ENCODE assay signal across 24 cellular contexts in genomic region chr10:8594176-8594575, GRCh38.
"Had no signal": no experiment of that assay in that cellular context is flagged by ENCODE, and none has a peak within 500 bp of the region (broad histone marks: within the 10 kb centered on the region; RNA-seq: fewer than 3 reads in every experiment).

No MANE protein-coding gene starts in this region.

- H3K9me3 ChIP-seq: colonic mucosa, heart right ventricle, lower lobe of right lung, right lobe of liver, testis, upper lobe of left lung had no signal

- DNase-seq: activated CD4-positive, alpha-beta T cell treated with anti-CD3 and anti-CD28 coated beads for 1 hour; activated CD8-positive, alpha-beta memory T cell treated with anti-CD3 and anti-CD28 coated beads, Interleukin-2, amount 50 U/mL, for 48 hours; activated naive CD4-positive, alpha-beta T cell; activated naive CD8-positive, alpha-beta T cell treated with anti-CD3 and anti-CD28 coated beads for 36 hours; activated T-cell treated with anti-CD3 and anti-CD28 coated beads, Interleukin-2, amount 50 U/mL, for 4 hours; colonic mucosa; dorsolateral prefrontal cortex; effector memory CD8-positive, alpha-beta T cell; heart right ventricle; kidney; lower lobe of right lung; naive thymus-derived CD4-positive, alpha-beta T cell; occipital lobe; right lobe of liver; small intestine; stimulated activated CD4-positive, alpha-beta T cell treated with anti-CD3 and anti-CD28 coated beads, Interleukin-15, amount 100 ng/mL, for 24 hours; T-helper 1 cell; T-helper 9 cell; testis; upper lobe of left lung had no signal

- H3K36me3 Mint-ChIP-seq: activated naive CD8-positive, alpha-beta T cell treated with anti-CD3 and anti-CD28 coated beads for 36 hours; naive thymus-derived CD4-positive, alpha-beta T cell; stimulated activated memory B cell treated with anti-CD40 and anti-IgM and Interleukin-4, amounts not matched to agents 10 μg/mL and 1 μg/mL and 100 μg/mL, for 72 hours had no signal

- H3K27me3 ChIP-seq: colonic mucosa, right lobe of liver, testis, upper lobe of left lung had no signal

- H3K4me3 ChIP-seq: colonic mucosa, dorsolateral prefrontal cortex, heart right ventricle, lower lobe of right lung, right lobe of liver, testis, upper lobe of left lung had no signal

- H3K4me1 ChIP-seq: colonic mucosa, heart right ventricle, lower lobe of right lung, right lobe of liver, testis, upper lobe of left lung had no signal

- H3K36me3 ChIP-seq: colonic mucosa, heart right ventricle, lower lobe of right lung, right lobe of liver, upper lobe of left lung had no signal

- H3K4me3 Mint-ChIP-seq: activated naive CD8-positive, alpha-beta T cell treated with anti-CD3 and anti-CD28 coated beads for 36 hours; activated T-cell treated with anti-CD3 and anti-CD28 coated beads, Interleukin-2, amount 50 U/mL, for 4 hours; effector memory CD8-positive, alpha-beta T cell; naive thymus-derived CD4-positive, alpha-beta T cell; neural crest cell; stimulated activated memory B cell treated with anti-CD40 and anti-IgM and Interleukin-4, amounts not matched to agents 10 μg/mL and 1 μg/mL and 100 μg/mL, for 72 hours had no signal

- ATAC-seq: activated T-cell treated with anti-CD3 and anti-CD28 coated beads, Interleukin-2, amount 50 U/mL, for 4 hours; effector memory CD8-positive, alpha-beta T cell; heart right ventricle; left lobe of liver; lower lobe of right lung; naive thymus-derived CD4-positive, alpha-beta T cell; right lobe of liver; stimulated activated memory B cell treated with anti-CD40 and anti-IgM and Interleukin-4, amounts not matched to agents 10 μg/mL and 1 μg/mL and 100 μg/mL, for 72 hours had no signal

- H3K27ac ChIP-seq: colonic mucosa, dorsolateral prefrontal cortex, heart right ventricle, lower lobe of right lung, right lobe of liver, testis, upper lobe of left lung had no signal

- H3K9me3 Mint-ChIP-seq: activated naive CD8-positive, alpha-beta T cell treated with anti-CD3 and anti-CD28 coated beads for 36 hours; activated T-cell treated with anti-CD3 and anti-CD28 coated beads, Interleukin-2, amount 50 U/mL, for 4 hours; activated T-helper 2 cell treated with anti-CD3 and anti-CD28 coated beads, Interferon-gamma antibody, Interleukin-2, Interleukin-4, amounts not matched to agents 10 μg/mL and 5 μg/mL and 100 μg/mL, durations not matched to agents 14 hours and 24 hours and 36 hours; effector memory CD8-positive, alpha-beta T cell had no signal

- H3K27me3 Mint-ChIP-seq: stimulated activated memory B cell treated with anti-CD40 and anti-IgM and Interleukin-4, amounts not matched to agents 10 μg/mL and 1 μg/mL and 100 μg/mL, for 72 hours had no signal

- H3K27ac Mint-ChIP-seq: activated naive CD8-positive, alpha-beta T cell treated with anti-CD3 and anti-CD28 coated beads for 36 hours; activated T-helper 2 cell treated with anti-CD3 and anti-CD28 coated beads, Interferon-gamma antibody, Interleukin-2, Interleukin-4, amounts not matched to agents 10 μg/mL and 5 μg/mL and 100 μg/mL, durations not matched to agents 14 hours and 24 hours and 36 hours; effector memory CD8-positive, alpha-beta T cell; naive thymus-derived CD4-positive, alpha-beta T cell; stimulated activated memory B cell treated with anti-CD40 and anti-IgM and Interleukin-4, amounts not matched to agents 10 μg/mL and 1 μg/mL and 100 μg/mL, for 72 hours had no signal

- H3K4me1 Mint-ChIP-seq: activated naive CD8-positive, alpha-beta T cell treated with anti-CD3 and anti-CD28 coated beads for 36 hours; stimulated activated memory B cell treated with anti-CD40 and anti-IgM and Interleukin-4, amounts not matched to agents 10 μg/mL and 1 μg/mL and 100 μg/mL, for 72 hours had no signal
